ENCODE assay signal across 9 cellular contexts in the genomic region with DNA sequence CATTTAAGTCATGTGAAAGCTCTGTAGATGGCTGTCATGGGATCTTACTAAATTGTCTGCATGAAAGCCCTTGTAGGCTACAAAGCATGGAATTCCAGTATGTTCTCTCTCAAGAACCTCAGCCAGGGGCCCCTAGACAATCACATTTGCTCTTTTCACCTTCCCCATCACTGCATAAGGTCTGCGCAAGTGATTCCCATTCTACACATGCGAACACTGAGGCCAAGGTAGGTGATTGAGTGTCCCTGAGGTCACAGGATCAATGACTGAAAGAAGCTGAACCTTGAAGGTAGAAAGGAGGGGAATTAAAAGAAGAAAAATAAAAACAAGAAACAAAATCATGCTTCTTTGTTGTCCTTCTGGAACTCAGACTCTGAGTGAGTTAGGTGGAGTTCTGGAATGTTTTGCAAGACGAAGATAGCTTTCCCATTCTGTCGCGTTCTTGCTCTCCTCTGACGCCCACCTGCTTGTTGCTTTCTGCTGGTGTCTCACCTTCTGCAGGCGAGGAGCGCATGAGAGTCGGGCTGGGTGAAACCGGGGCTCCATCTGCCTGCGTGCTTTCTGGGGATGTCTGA.
A peak's percentile ranks its signal among the peaks of the same experiment; 100 is the strongest.
DNase-seq lines count a peak whose midpoint lies in the region; ATAC-seq and TF ChIP-seq lines count a peak whose summit lies in the region.
"Had no signal": no experiment of that assay in that cellular context is flagged by ENCODE, and none has a peak within 500 bp of the region (broad histone marks: within the 10 kb centered on the region; RNA-seq: fewer than 3 reads in every experiment).

No MANE protein-coding gene starts in this region.

- H3K4me1 ChIP-seq in liver (ENCODE audit: control insufficient read depth in 4 of 4, insufficient read depth in 4 of 4, low read length in 3 of 4) (peaks cover 2 to 38% (median 23%) of the 10 kb centered on the region in 4 donors), stomach (peaks cover 5 to 29% (median 24%) of the 10 kb centered on the region in 4 donors)

- no peak for TF ChIP-seq EP300 in stomach (IDR thresholded peaks at IDR 0.05)

- no peak for ATAC-seq in stimulated activated naive CD8-positive, alpha-beta T cell treated with anti-CD3 and anti-CD28 coated beads, Interleukin-15, Interleukin-2, amounts not matched to agents 100 U/mL and 50 U/mL, for 24 hours
- ATAC-seq in HG03571 (IDR thresholded peaks at IDR 0.05; ENCODE audit: unreplicated experiment), result no peak
- ATAC-seq: activated T-cell treated with anti-CD3 and anti-CD28 coated beads, Interleukin-2, amount 50 U/mL, for 72 hours had no signal

- intact Hi-C loops in Calu3 (cut with micrococcal nuclease; ENCODE audit: unreplicated experiment) (no loop called here), stomach (cut with DNase I; ENCODE audit: low total_unique reads) (no loop called here)

- no peak for DNase-seq in Calu3
- peak; percentile 15 for DNase-seq in brain pericyte (ENCODE audit: low read depth, low spot score)
- DNase-seq in stomach, result no peak
- no peak for DNase-seq in stimulated activated naive CD8-positive, alpha-beta T cell treated with anti-CD3 and anti-CD28 coated beads, Interleukin-15, Interleukin-2, amounts not matched to agents 100 U/mL and 50 U/mL, for 24 hours
- no peak for DNase-seq in activated gamma-delta T cell (lab: John Stamatoyannopoulos, UW)
- DNase-seq in NCI-H526 treated with DMSO at 0.1 percent for 48 hours (lab: John Stamatoyannopoulos, UW), result no peak
- DNase-seq: activated T-cell treated with anti-CD3 and anti-CD28 coated beads, Interleukin-2, amount 50 U/mL, for 72 hours had no signal

- H3K36me3 ChIP-seq in liver (ENCODE audit: control insufficient read depth in 4 of 4, insufficient read depth in 3 of 4, low read depth in 1 of 4, low read length in 3 of 4), result no peaks in the 10 kb centered on the region
- no peaks in the 10 kb centered on the region for H3K36me3 ChIP-seq in stomach

- peak overlapping the region in 1 of 2 donors; percentile 75 for H3K9ac ChIP-seq in liver (ENCODE audit: low read depth in 1 of 2, low read length in 2 of 2)

- no peaks in the 10 kb centered on the region for H3K27me3 ChIP-seq in liver (ENCODE audit: control insufficient read depth in 4 of 4, insufficient read depth in 4 of 4, low read length in 3 of 4)
- H3K27me3 ChIP-seq in stomach, result no peaks in the 10 kb centered on the region

- H3K4me3 Mint-ChIP-seq in Calu3 (ENCODE audit: low read depth, unreplicated experiment), result peak overlapping the region; percentile 40

- no peak for TF ChIP-seq POLR2A in stomach (IDR thresholded peaks at IDR 0.05)

- peak overlapping the region; percentile 15 to 53 (median 36) for H3K4me3 ChIP-seq in liver (ENCODE audit: low read depth in 1 of 3, low read length in 3 of 3)
- peak overlapping the region; percentile 19 to 39 (median 28) for H3K4me3 ChIP-seq in stomach

- 42% methylated on average over 11 of the region's 11 CpGs for WGBS in liver
- WGBS in stomach, 5 donors, result 33 to 45% (median 42%) methylated on average over 11 of the region's 11 CpGs

- H3K4me1 Mint-ChIP-seq in Calu3 (ENCODE audit: low read depth, unreplicated experiment), result peaks cover 28% of the 10 kb centered on the region

- H3K27me3 Mint-ChIP-seq in Calu3 (ENCODE audit: unreplicated experiment), result peaks cover 98% of the 10 kb centered on the region

- H3K27ac Mint-ChIP-seq in Calu3 (ENCODE audit: unreplicated experiment), result no peak overlapping the region
- H3K27ac Mint-ChIP-seq: activated T-cell treated with anti-CD3 and anti-CD28 coated beads, Interleukin-2, amount 50 U/mL, for 72 hours had no signal

- H3K27ac ChIP-seq in liver (ENCODE audit: low read depth in 1 of 2, low read length in 2 of 2) (peak overlapping the region; percentile 17 to 71), stomach (peak overlapping the region; percentile 30 to 70 (median 68))

- CTCF ChIA-PET in Calu3 (lab: Charles Lee), result interaction anchor here (0.5 to 1.2 kb wide), 5 partner anchors 14 to 1414 kb away, joined by 3 read pairs; no protein-coding TSS in a partner anchor

- no peak for TF ChIP-seq CTCF in Calu3 (IDR thresholded peaks at IDR 0.05; ENCODE audit: unreplicated experiment)
- TF ChIP-seq CTCF in liver (IDR thresholded peaks at IDR 0.05; ENCODE audit: low read depth, low read length, missing input control), result no peak
- TF ChIP-seq CTCF in stomach (IDR thresholded peaks at IDR 0.05), result no peak

- no peak for TF ChIP-seq RAD21 in liver (IDR thresholded peaks at IDR 0.05)

- H3K9me3 ChIP-seq in liver (ENCODE audit: control insufficient read depth in 4 of 4, low read length in 3 of 4), result no peaks in the 10 kb centered on the region
- no peaks in the 10 kb centered on the region for H3K9me3 ChIP-seq in stomach

- no peaks in the 10 kb centered on the region for H3K36me3 Mint-ChIP-seq in Calu3 (ENCODE audit: insufficient read depth, unreplicated experiment)

- no peaks in the 10 kb centered on the region for H3K9me3 Mint-ChIP-seq in Calu3 (ENCODE audit: low read depth, unreplicated experiment)

- BruUV-seq in Calu3 (replicated peaks; lab: Mats Ljungman, UMichigan), result no TSS peak

TF ChIP-seq in liver, 16 proteins besides CTCF, POLR2A, EP300 and RAD21:
- TF ChIP-seq, protein P1, sequence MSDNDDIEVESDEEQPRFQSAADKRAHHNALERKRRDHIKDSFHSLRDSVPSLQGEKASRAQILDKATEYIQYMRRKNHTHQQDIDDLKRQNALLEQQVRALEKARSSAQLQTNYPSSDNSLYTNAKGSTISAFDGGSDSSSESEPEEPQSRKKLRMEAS (IDR thresholded peaks at IDR 0.05), result no peak
- no peak for TF ChIP-seq FOXA1 (IDR thresholded peaks at IDR 0.05)
- TF ChIP-seq, protein P2, sequence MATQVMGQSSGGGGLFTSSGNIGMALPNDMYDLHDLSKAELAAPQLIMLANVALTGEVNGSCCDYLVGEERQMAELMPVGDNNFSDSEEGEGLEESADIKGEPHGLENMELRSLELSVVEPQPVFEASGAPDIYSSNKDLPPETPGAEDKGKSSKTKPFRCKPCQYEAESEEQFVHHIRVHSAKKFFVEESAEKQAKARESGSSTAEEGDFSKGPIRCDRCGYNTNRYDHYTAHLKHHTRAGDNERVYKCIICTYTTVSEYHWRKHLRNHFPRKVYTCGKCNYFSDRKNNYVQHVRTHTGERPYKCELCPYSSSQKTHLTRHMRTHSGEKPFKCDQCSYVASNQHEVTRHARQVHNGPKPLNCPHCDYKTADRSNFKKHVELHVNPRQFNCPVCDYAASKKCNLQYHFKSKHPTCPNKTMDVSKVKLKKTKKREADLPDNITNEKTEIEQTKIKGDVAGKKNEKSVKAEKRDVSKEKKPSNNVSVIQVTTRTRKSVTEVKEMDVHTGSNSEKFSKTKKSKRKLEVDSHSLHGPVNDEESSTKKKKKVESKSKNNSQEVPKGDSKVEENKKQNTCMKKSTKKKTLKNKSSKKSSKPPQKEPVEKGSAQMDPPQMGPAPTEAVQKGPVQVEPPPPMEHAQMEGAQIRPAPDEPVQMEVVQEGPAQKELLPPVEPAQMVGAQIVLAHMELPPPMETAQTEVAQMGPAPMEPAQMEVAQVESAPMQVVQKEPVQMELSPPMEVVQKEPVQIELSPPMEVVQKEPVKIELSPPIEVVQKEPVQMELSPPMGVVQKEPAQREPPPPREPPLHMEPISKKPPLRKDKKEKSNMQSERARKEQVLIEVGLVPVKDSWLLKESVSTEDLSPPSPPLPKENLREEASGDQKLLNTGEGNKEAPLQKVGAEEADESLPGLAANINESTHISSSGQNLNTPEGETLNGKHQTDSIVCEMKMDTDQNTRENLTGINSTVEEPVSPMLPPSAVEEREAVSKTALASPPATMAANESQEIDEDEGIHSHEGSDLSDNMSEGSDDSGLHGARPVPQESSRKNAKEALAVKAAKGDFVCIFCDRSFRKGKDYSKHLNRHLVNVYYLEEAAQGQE (IDR thresholded peaks at IDR 0.05), result no peak
- TF ChIP-seq GABPA (IDR thresholded peaks at IDR 0.05 in 1 of 2, conservative IDR thresholded peaks at IDR 0.05 in 1 of 2), result no peak
- no peak for TF ChIP-seq HNF4A (conservative IDR thresholded peaks at IDR 0.05)
- TF ChIP-seq SP1 (IDR thresholded peaks at IDR 0.05), result no peak
- no peak for TF ChIP-seq HNF4G (IDR thresholded peaks at IDR 0.05)
- no peak for TF ChIP-seq RXRA (IDR thresholded peaks at IDR 0.05)
- TF ChIP-seq, protein P3, sequence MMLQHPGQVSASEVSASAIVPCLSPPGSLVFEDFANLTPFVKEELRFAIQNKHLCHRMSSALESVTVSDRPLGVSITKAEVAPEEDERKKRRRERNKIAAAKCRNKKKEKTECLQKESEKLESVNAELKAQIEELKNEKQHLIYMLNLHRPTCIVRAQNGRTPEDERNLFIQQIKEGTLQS (IDR thresholded peaks at IDR 0.05), result no peak
- TF ChIP-seq, protein P4, sequence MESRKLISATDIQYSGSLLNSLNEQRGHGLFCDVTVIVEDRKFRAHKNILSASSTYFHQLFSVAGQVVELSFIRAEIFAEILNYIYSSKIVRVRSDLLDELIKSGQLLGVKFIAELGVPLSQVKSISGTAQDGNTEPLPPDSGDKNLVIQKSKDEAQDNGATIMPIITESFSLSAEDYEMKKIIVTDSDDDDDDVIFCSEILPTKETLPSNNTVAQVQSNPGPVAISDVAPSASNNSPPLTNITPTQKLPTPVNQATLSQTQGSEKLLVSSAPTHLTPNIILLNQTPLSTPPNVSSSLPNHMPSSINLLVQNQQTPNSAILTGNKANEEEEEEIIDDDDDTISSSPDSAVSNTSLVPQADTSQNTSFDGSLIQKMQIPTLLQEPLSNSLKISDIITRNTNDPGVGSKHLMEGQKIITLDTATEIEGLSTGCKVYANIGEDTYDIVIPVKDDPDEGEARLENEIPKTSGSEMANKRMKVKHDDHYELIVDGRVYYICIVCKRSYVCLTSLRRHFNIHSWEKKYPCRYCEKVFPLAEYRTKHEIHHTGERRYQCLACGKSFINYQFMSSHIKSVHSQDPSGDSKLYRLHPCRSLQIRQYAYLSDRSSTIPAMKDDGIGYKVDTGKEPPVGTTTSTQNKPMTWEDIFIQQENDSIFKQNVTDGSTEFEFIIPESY (IDR thresholded peaks at IDR 0.05), result no peak
- TF ChIP-seq JUND (IDR thresholded peaks at IDR 0.05), result no peak
- no peak for TF ChIP-seq EGR1 (IDR thresholded peaks at IDR 0.05; ENCODE audit: low read depth in 2 of 2)
- TF ChIP-seq NR2F2 (IDR thresholded peaks at IDR 0.05), result no peak
- TF ChIP-seq FOXA2 (IDR thresholded peaks at IDR 0.05), result no peak
- no peak for TF ChIP-seq YY1 (IDR thresholded peaks at IDR 0.05)
- TF ChIP-seq TAF1 (conservative IDR thresholded peaks at IDR 0.05), result no peak
TF ChIP-seq in liver: peak in this region for 0.
